Comparison of ENCODE assay signal across 1 cellular context in genomic region chrX:54044126-54044876, GRCh38.
TF ChIP-seq lines count a peak whose summit lies in the region.

TSS of gene PHF8 (minus strand) at chrX:54044473. CDS start at chrX:54042728, 1,745 bp downstream.

TF ChIP-seq in K562, 482 proteins besides CTCF, POLR2A, EP300 and RAD21 (continued from another document and continues in another):
- TF ChIP-seq, protein P1, sequence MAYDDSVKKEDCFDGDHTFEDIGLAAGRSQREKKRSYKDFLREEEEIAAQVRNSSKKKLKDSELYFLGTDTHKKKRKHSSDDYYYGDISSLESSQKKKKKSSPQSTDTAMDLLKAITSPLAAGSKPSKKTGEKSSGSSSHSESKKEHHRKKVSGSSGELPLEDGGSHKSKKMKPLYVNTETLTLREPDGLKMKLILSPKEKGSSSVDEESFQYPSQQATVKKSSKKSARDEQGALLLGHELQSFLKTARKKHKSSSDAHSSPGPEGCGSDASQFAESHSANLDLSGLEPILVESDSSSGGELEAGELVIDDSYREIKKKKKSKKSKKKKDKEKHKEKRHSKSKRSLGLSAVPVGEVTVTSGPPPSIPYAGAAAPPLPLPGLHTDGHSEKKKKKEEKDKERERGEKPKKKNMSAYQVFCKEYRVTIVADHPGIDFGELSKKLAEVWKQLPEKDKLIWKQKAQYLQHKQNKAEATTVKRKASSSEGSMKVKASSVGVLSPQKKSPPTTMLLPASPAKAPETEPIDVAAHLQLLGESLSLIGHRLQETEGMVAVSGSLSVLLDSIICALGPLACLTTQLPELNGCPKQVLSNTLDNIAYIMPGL (CRISPR knock-in tag; IDR thresholded peaks at IDR 0.05) = peak; percentile 85; the same call in 1 of the 2 replicates
- TF ChIP-seq TEAD4 (IDR thresholded peaks at IDR 0.05; ENCODE audit: low read length) = peak; percentile 64
- 0 out of 2 replicates have a peak, but pooled peaks have one; percentile 38 for TF ChIP-seq TEAD4 (CRISPR knock-in tag; IDR thresholded peaks at IDR 0.05; ENCODE audit: borderline replicate concordance)
- TF ChIP-seq NFRKB (IDR thresholded peaks at IDR 0.05; ENCODE audit: low read depth) = peak; percentile 94
- TF ChIP-seq, protein P2, sequence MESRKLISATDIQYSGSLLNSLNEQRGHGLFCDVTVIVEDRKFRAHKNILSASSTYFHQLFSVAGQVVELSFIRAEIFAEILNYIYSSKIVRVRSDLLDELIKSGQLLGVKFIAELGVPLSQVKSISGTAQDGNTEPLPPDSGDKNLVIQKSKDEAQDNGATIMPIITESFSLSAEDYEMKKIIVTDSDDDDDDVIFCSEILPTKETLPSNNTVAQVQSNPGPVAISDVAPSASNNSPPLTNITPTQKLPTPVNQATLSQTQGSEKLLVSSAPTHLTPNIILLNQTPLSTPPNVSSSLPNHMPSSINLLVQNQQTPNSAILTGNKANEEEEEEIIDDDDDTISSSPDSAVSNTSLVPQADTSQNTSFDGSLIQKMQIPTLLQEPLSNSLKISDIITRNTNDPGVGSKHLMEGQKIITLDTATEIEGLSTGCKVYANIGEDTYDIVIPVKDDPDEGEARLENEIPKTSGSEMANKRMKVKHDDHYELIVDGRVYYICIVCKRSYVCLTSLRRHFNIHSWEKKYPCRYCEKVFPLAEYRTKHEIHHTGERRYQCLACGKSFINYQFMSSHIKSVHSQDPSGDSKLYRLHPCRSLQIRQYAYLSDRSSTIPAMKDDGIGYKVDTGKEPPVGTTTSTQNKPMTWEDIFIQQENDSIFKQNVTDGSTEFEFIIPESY (CRISPR knock-in tag; IDR thresholded peaks at IDR 0.05) = 0 out of 2 replicates have a peak, but pooled peaks have one; percentile 61
- TF ChIP-seq ETV1 (tag; conservative IDR thresholded peaks at IDR 0.05; ENCODE audit: low read depth) = peak; percentile 63
- TF ChIP-seq STAT5B (CRISPR knock-in tag; IDR thresholded peaks at IDR 0.05) = no peak
- no peak for TF ChIP-seq NONO (IDR thresholded peaks at IDR 0.05; ENCODE audit: low read depth in 2 of 2, low read length in 1 of 2)
- TF ChIP-seq NR2F6 (CRISPR knock-in tag; IDR thresholded peaks at IDR 0.05) = no peak
- peak; percentile 94; the same call in 1 of the 2 replicates for TF ChIP-seq ZC3H11A (IDR thresholded peaks at IDR 0.05; ENCODE audit: low read depth, low read length)
- TF ChIP-seq DMBX1 (CRISPR knock-in tag; IDR thresholded peaks at IDR 0.05; ENCODE audit: borderline replicate concordance) = no peak
- TF ChIP-seq RBM17 (IDR thresholded peaks at IDR 0.05; ENCODE audit: borderline replicate concordance, low read depth, low read length) = no peak
- no peak for TF ChIP-seq PPARD (CRISPR knock-in tag; IDR thresholded peaks at IDR 0.05)
- no peak for TF ChIP-seq ZNF431 (CRISPR knock-in tag; IDR thresholded peaks at IDR 0.05)
- TF ChIP-seq CBFA2T2 (conservative IDR thresholded peaks at IDR 0.05) = no peak
- no peak for TF ChIP-seq PCBP1 (IDR thresholded peaks at IDR 0.05; ENCODE audit: low read depth, low read length, poor library complexity, severe bottlenecking)
- TF ChIP-seq MXI1 (IDR thresholded peaks at IDR 0.05; ENCODE audit: low read depth, low read length) = no peak
- TF ChIP-seq ZNF780A (CRISPR knock-in tag; IDR thresholded peaks at IDR 0.05) = no peak
- peak; percentile 76 for TF ChIP-seq TAF9B (IDR thresholded peaks at IDR 0.05; ENCODE audit: partially characterized antibody)
- peak; percentile 80 for TF ChIP-seq L3MBTL2 (IDR thresholded peaks at IDR 0.05)
- TF ChIP-seq, protein P3, sequence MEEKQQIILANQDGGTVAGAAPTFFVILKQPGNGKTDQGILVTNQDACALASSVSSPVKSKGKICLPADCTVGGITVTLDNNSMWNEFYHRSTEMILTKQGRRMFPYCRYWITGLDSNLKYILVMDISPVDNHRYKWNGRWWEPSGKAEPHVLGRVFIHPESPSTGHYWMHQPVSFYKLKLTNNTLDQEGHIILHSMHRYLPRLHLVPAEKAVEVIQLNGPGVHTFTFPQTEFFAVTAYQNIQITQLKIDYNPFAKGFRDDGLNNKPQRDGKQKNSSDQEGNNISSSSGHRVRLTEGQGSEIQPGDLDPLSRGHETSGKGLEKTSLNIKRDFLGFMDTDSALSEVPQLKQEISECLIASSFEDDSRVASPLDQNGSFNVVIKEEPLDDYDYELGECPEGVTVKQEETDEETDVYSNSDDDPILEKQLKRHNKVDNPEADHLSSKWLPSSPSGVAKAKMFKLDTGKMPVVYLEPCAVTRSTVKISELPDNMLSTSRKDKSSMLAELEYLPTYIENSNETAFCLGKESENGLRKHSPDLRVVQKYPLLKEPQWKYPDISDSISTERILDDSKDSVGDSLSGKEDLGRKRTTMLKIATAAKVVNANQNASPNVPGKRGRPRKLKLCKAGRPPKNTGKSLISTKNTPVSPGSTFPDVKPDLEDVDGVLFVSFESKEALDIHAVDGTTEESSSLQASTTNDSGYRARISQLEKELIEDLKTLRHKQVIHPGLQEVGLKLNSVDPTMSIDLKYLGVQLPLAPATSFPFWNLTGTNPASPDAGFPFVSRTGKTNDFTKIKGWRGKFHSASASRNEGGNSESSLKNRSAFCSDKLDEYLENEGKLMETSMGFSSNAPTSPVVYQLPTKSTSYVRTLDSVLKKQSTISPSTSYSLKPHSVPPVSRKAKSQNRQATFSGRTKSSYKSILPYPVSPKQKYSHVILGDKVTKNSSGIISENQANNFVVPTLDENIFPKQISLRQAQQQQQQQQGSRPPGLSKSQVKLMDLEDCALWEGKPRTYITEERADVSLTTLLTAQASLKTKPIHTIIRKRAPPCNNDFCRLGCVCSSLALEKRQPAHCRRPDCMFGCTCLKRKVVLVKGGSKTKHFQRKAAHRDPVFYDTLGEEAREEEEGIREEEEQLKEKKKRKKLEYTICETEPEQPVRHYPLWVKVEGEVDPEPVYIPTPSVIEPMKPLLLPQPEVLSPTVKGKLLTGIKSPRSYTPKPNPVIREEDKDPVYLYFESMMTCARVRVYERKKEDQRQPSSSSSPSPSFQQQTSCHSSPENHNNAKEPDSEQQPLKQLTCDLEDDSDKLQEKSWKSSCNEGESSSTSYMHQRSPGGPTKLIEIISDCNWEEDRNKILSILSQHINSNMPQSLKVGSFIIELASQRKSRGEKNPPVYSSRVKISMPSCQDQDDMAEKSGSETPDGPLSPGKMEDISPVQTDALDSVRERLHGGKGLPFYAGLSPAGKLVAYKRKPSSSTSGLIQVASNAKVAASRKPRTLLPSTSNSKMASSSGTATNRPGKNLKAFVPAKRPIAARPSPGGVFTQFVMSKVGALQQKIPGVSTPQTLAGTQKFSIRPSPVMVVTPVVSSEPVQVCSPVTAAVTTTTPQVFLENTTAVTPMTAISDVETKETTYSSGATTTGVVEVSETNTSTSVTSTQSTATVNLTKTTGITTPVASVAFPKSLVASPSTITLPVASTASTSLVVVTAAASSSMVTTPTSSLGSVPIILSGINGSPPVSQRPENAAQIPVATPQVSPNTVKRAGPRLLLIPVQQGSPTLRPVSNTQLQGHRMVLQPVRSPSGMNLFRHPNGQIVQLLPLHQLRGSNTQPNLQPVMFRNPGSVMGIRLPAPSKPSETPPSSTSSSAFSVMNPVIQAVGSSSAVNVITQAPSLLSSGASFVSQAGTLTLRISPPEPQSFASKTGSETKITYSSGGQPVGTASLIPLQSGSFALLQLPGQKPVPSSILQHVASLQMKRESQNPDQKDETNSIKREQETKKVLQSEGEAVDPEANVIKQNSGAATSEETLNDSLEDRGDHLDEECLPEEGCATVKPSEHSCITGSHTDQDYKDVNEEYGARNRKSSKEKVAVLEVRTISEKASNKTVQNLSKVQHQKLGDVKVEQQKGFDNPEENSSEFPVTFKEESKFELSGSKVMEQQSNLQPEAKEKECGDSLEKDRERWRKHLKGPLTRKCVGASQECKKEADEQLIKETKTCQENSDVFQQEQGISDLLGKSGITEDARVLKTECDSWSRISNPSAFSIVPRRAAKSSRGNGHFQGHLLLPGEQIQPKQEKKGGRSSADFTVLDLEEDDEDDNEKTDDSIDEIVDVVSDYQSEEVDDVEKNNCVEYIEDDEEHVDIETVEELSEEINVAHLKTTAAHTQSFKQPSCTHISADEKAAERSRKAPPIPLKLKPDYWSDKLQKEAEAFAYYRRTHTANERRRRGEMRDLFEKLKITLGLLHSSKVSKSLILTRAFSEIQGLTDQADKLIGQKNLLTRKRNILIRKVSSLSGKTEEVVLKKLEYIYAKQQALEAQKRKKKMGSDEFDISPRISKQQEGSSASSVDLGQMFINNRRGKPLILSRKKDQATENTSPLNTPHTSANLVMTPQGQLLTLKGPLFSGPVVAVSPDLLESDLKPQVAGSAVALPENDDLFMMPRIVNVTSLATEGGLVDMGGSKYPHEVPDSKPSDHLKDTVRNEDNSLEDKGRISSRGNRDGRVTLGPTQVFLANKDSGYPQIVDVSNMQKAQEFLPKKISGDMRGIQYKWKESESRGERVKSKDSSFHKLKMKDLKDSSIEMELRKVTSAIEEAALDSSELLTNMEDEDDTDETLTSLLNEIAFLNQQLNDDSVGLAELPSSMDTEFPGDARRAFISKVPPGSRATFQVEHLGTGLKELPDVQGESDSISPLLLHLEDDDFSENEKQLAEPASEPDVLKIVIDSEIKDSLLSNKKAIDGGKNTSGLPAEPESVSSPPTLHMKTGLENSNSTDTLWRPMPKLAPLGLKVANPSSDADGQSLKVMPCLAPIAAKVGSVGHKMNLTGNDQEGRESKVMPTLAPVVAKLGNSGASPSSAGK (IDR thresholded peaks at IDR 0.05) = peak; percentile 49; the same call in 1 of the 2 replicates
- TF ChIP-seq TAF7 (tag; IDR thresholded peaks at IDR 0.05) = peak; percentile 33; the same call in 1 of the 2 replicates
- no peak for TF ChIP-seq ZNF445 (CRISPR knock-in tag; IDR thresholded peaks at IDR 0.05; ENCODE audit: low read depth)
- TF ChIP-seq, protein P4, sequence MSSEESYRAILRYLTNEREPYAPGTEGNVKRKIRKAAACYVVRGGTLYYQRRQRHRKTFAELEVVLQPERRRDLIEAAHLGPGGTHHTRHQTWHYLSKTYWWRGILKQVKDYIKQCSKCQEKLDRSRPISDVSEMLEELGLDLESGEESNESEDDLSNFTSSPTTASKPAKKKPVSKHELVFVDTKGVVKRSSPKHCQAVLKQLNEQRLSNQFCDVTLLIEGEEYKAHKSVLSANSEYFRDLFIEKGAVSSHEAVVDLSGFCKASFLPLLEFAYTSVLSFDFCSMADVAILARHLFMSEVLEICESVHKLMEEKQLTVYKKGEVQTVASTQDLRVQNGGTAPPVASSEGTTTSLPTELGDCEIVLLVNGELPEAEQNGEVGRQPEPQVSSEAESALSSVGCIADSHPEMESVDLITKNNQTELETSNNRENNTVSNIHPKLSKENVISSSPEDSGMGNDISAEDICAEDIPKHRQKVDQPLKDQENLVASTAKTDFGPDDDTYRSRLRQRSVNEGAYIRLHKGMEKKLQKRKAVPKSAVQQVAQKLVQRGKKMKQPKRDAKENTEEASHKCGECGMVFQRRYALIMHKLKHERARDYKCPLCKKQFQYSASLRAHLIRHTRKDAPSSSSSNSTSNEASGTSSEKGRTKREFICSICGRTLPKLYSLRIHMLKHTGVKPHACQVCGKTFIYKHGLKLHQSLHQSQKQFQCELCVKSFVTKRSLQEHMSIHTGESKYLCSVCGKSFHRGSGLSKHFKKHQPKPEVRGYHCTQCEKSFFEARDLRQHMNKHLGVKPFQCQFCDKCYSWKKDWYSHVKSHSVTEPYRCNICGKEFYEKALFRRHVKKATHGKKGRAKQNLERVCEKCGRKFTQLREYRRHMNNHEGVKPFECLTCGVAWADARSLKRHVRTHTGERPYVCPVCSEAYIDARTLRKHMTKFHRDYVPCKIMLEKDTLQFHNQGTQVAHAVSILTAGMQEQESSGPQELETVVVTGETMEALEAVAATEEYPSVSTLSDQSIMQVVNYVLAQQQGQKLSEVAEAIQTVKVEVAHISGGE (CRISPR knock-in tag; IDR thresholded peaks at IDR 0.05) = no peak
- TF ChIP-seq CREM (IDR thresholded peaks at IDR 0.05; ENCODE audit: low read depth) = peak; percentile 88
- TF ChIP-seq MTA3 (IDR thresholded peaks at IDR 0.05; ENCODE audit: borderline replicate concordance) = 0 out of 2 replicates have a peak, but pooled peaks have one; percentile 48
- TF ChIP-seq RBBP5 (IDR thresholded peaks at IDR 0.05; ENCODE audit: borderline replicate concordance, insufficient read depth, low read length, poor library complexity, severe bottlenecking) = peak; percentile 48
- TF ChIP-seq, protein P5, sequence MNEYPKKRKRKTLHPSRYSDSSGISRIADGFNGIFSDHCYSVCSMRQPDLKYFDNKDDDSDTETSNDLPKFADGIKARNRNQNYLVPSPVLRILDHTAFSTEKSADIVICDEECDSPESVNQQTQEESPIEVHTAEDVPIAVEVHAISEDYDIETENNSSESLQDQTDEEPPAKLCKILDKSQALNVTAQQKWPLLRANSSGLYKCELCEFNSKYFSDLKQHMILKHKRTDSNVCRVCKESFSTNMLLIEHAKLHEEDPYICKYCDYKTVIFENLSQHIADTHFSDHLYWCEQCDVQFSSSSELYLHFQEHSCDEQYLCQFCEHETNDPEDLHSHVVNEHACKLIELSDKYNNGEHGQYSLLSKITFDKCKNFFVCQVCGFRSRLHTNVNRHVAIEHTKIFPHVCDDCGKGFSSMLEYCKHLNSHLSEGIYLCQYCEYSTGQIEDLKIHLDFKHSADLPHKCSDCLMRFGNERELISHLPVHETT (CRISPR knock-in tag; conservative IDR thresholded peaks at IDR 0.05 in 1 of 2, IDR thresholded peaks at IDR 0.05 in 1 of 2) = peak in 1 of 2 experiments; percentile 78; a peak in 1 of 4 replicates
- TF ChIP-seq, protein P6, sequence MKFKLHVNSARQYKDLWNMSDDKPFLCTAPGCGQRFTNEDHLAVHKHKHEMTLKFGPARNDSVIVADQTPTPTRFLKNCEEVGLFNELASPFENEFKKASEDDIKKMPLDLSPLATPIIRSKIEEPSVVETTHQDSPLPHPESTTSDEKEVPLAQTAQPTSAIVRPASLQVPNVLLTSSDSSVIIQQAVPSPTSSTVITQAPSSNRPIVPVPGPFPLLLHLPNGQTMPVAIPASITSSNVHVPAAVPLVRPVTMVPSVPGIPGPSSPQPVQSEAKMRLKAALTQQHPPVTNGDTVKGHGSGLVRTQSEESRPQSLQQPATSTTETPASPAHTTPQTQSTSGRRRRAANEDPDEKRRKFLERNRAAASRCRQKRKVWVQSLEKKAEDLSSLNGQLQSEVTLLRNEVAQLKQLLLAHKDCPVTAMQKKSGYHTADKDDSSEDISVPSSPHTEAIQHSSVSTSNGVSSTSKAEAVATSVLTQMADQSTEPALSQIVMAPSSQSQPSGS (CRISPR knock-in tag; IDR thresholded peaks at IDR 0.05) = no peak
- TF ChIP-seq, protein P7, sequence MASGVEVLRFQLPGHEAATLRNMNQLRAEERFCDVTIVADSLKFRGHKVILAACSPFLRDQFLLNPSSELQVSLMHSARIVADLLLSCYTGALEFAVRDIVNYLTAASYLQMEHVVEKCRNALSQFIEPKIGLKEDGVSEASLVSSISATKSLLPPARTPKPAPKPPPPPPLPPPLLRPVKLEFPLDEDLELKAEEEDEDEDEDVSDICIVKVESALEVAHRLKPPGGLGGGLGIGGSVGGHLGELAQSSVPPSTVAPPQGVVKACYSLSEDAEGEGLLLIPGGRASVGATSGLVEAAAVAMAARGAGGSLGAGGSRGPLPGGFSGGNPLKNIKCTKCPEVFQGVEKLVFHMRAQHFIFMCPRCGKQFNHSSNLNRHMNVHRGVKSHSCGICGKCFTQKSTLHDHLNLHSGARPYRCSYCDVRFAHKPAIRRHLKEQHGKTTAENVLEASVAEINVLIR (CRISPR knock-in tag; IDR thresholded peaks at IDR 0.05) = peak; percentile 40; the same call in 1 of the 2 replicates
- TF ChIP-seq NBN (IDR thresholded peaks at IDR 0.05; ENCODE audit: low read depth) = peak; percentile 76; the same call in 1 of the 2 replicates
- peak; percentile 84 for TF ChIP-seq EP400 (IDR thresholded peaks at IDR 0.05)
- TF ChIP-seq HOXB6 (CRISPR knock-in tag; IDR thresholded peaks at IDR 0.05; ENCODE audit: borderline replicate concordance) = no peak
- peak; percentile 86 for TF ChIP-seq FOXJ2 (tag; IDR thresholded peaks at IDR 0.05)
